ENCODE assay signal across 30 cellular contexts in the genomic region with DNA sequence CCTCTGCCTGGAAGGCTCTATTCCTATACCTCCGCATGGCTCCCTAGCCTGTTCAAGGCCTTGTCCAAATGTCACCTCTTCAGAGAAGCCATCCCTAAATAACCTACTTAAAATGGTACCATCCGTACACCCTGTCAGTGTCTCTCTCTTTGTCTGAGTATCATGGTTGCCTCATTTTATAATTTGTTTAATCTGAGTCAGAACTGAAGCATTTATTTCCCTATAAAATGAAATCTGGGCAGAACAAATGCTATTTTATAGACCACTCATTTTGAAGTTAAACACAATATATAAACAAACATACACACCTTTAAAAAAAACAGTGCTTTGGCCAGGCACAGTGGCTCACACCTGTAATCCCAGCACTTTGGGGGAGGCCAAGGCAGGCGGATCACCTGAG.
"Had no signal": no experiment of that assay in that cellular context is flagged by ENCODE, and none has a peak within 500 bp of the region (broad histone marks: within the 10 kb centered on the region; RNA-seq: fewer than 3 reads in every experiment).

No MANE protein-coding gene starts in this region.

- H3K27me3 ChIP-seq: breast epithelium, Peyer's patch, SJSA1 had no signal

- H3K4me1 ChIP-seq: SJSA1 had no signal

- H3K27me3 Mint-ChIP-seq: activated naive CD4-positive, alpha-beta T cell treated with anti-CD3 and anti-CD28 coated beads, Interleukin-2, amount 50 U/mL, for 24 hours had no signal

- H3K27ac Mint-ChIP-seq: activated CD8-positive, alpha-beta T cell treated with anti-CD3 and anti-CD28 coated beads, Interleukin-2, amount 10 ng/mL, durations not matched to agents 7 days and 5 days; activated naive CD4-positive, alpha-beta T cell treated with anti-CD3 and anti-CD28 coated beads, Interleukin-2, amount 50 U/mL, for 24 hours; activated T-helper 1 cell treated with anti-CD3 and anti-CD28 coated beads, Interleukin-12 subunit alpha, Interleukin-12 subunit beta, Interleukin-2, Interleukin-4 antibody, amounts not matched to agents 30 ng/mL and 10 ng/mL and 1 ng/mL, durations not matched to agents 14 hours and 24 hours and 36 hours; T-helper 2 cell treated with Interferon-gamma antibody and Interleukin-4, amounts not matched to agents 5 μg/mL and 100 μg/mL, for 36 hours had no signal

- H3K36me3 ChIP-seq: breast epithelium, Peyer's patch, SJSA1 had no signal

- H3K4me2 ChIP-seq: KMS-11 had no signal

- H3K4me3 ChIP-seq: breast epithelium, Peyer's patch, SJSA1 had no signal

- H3K4me3 Mint-ChIP-seq: activated CD8-positive, alpha-beta T cell treated with anti-CD3 and anti-CD28 coated beads, Interleukin-2, amount 10 ng/mL, durations not matched to agents 7 days and 5 days; activated naive CD4-positive, alpha-beta T cell treated with anti-CD3 and anti-CD28 coated beads, Interleukin-2, amount 50 U/mL, for 24 hours; activated T-helper 1 cell treated with anti-CD3 and anti-CD28 coated beads, Interleukin-12 subunit alpha, Interleukin-12 subunit beta, Interleukin-2, Interleukin-4 antibody, amounts not matched to agents 30 ng/mL and 10 ng/mL and 1 ng/mL, durations not matched to agents 14 hours and 24 hours and 36 hours; T-helper 2 cell treated with Interferon-gamma antibody and Interleukin-4, amounts not matched to agents 5 μg/mL and 100 μg/mL, for 36 hours had no signal

- H3K9ac ChIP-seq: KMS-11 had no signal

- H3K9me3 ChIP-seq: breast epithelium, Peyer's patch, SJSA1 had no signal

- ATAC-seq: activated CD8-positive, alpha-beta T cell treated with anti-CD3 and anti-CD28 coated beads, Interleukin-2, amount 10 ng/mL, durations not matched to agents 7 days and 5 days; SK-N-SH treated with all-trans-retinoic acid at 6 μM for 48 hours had no signal

- H3K27ac ChIP-seq: breast epithelium, KMS-11, Peyer's patch, RWPE1, SJSA1 had no signal

- DNase-seq: activated CD4-positive, alpha-beta T cell treated with anti-CD3 and anti-CD28 coated beads for 48 hours; activated CD4-positive, alpha-beta T cell treated with anti-CD3 and anti-CD28 coated beads, Interleukin-2, amount 50 U/mL, for 4 hours; activated CD4-positive, CD25-positive, alpha-beta regulatory T cell treated with anti-CD3 and anti-CD28 coated beads, Interleukin-2, amount 50 U/mL, for 72 hours; activated CD8-positive, alpha-beta memory T cell treated with anti-CD3 and anti-CD28 coated beads, Interleukin-2, amount 50 U/mL, for 48 hours; activated CD8-positive, alpha-beta T cell treated with anti-CD3 and anti-CD28 coated beads, Interleukin-2, amount 10 ng/mL, durations not matched to agents 7 days and 5 days; activated effector memory CD4-positive, alpha-beta T cell treated with Interleukin-2 at 50 U/mL for 16 hours; activated naive CD4-positive, alpha-beta T cell; activated T-cell treated with anti-CD3 and anti-CD28 coated beads, Interleukin-2, amount 50 U/mL, for 1 hour; aorta; central memory CD4-positive, alpha-beta T cell; MM.1S; NCI-H1105; NCI-H1436; NCI-H187; NCI-H2081; NCI-H510A treated with DMSO at 0.1 percent for 48 hours; NCI-H69; NK-92 treated with Interleukin-12 subunit alpha and Interleukin-12 subunit beta, amount 100 ng/mL, for 24 hours; OCI-M1; Peyer's patch; SHP77; SW 1271 had no signal

- H3K9me3 Mint-ChIP-seq: activated naive CD4-positive, alpha-beta T cell treated with anti-CD3 and anti-CD28 coated beads, Interleukin-2, amount 50 U/mL, for 24 hours; activated T-helper 1 cell treated with anti-CD3 and anti-CD28 coated beads, Interleukin-12 subunit alpha, Interleukin-12 subunit beta, Interleukin-2, Interleukin-4 antibody, amounts not matched to agents 30 ng/mL and 10 ng/mL and 1 ng/mL, durations not matched to agents 14 hours and 24 hours and 36 hours; T-helper 2 cell treated with Interferon-gamma antibody and Interleukin-4, amounts not matched to agents 5 μg/mL and 100 μg/mL, for 36 hours had no signal
